ENCODE assay signal across 1 cellular context in genomic region chr9:73199886-73200285, GRCh38.
TF ChIP-seq lines count a peak whose summit lies in the region.

No MANE protein-coding gene starts in this region.

TF ChIP-seq in SK-N-SH, 30 proteins besides CTCF, POLR2A, EP300 and RAD21 (continued from another document):
- no peak for TF ChIP-seq REST (IDR thresholded peaks at IDR 0.05; ENCODE audit: low read depth, low read length)
TF ChIP-seq in SK-N-SH: peak in this region for 1.
